Comparison of ENCODE assay signal across 2 cellular contexts in the genomic region with DNA sequence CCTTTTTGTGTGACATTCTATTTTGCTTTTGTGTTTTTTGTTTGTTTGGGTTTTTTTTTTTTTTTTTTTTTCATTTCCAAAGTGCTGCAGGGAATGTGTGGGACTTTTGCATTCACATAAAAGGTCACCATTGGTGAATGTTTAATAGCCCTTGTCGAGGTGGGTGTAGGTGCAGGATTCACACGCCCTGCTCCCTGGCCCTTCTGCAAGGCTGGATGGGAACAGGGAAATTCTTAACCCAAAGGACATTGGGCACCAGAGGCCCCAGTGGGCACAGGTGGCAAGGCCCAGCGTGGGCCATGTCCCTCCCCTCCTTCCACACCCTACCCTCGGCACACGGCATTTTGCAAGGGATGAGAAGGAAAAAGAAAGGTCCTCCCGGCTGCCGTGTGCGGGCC.
TF ChIP-seq lines count a peak whose summit lies in the region.

No MANE protein-coding gene starts in this region.

TF ChIP-seq in A549, 52 proteins besides CTCF, POLR2A, EP300 and RAD21:
- TF ChIP-seq ESRRA (IDR thresholded peaks at IDR 0.05; ENCODE audit: borderline replicate concordance, low read length), result no peak
- TF ChIP-seq MYC (IDR thresholded peaks at IDR 0.05; ENCODE audit: borderline replicate concordance, low read length), result no peak
- no peak for TF ChIP-seq SREBF2 (IDR thresholded peaks at IDR 0.05)
- TF ChIP-seq FOSB (CRISPR knock-in tag; IDR thresholded peaks at IDR 0.05), result no peak
- no peak for TF ChIP-seq ZC3H11A (IDR thresholded peaks at IDR 0.05)
- TF ChIP-seq, protein P1, sequence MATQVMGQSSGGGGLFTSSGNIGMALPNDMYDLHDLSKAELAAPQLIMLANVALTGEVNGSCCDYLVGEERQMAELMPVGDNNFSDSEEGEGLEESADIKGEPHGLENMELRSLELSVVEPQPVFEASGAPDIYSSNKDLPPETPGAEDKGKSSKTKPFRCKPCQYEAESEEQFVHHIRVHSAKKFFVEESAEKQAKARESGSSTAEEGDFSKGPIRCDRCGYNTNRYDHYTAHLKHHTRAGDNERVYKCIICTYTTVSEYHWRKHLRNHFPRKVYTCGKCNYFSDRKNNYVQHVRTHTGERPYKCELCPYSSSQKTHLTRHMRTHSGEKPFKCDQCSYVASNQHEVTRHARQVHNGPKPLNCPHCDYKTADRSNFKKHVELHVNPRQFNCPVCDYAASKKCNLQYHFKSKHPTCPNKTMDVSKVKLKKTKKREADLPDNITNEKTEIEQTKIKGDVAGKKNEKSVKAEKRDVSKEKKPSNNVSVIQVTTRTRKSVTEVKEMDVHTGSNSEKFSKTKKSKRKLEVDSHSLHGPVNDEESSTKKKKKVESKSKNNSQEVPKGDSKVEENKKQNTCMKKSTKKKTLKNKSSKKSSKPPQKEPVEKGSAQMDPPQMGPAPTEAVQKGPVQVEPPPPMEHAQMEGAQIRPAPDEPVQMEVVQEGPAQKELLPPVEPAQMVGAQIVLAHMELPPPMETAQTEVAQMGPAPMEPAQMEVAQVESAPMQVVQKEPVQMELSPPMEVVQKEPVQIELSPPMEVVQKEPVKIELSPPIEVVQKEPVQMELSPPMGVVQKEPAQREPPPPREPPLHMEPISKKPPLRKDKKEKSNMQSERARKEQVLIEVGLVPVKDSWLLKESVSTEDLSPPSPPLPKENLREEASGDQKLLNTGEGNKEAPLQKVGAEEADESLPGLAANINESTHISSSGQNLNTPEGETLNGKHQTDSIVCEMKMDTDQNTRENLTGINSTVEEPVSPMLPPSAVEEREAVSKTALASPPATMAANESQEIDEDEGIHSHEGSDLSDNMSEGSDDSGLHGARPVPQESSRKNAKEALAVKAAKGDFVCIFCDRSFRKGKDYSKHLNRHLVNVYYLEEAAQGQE (IDR thresholded peaks at IDR 0.05), result no peak
- TF ChIP-seq POLR2AphosphoS2 (conservative IDR thresholded peaks at IDR 0.05; ENCODE audit: low read length), result no peak
- no peak for TF ChIP-seq MAZ (IDR thresholded peaks at IDR 0.05; ENCODE audit: borderline replicate concordance, low read depth, low read length)
- TF ChIP-seq, protein P2, sequence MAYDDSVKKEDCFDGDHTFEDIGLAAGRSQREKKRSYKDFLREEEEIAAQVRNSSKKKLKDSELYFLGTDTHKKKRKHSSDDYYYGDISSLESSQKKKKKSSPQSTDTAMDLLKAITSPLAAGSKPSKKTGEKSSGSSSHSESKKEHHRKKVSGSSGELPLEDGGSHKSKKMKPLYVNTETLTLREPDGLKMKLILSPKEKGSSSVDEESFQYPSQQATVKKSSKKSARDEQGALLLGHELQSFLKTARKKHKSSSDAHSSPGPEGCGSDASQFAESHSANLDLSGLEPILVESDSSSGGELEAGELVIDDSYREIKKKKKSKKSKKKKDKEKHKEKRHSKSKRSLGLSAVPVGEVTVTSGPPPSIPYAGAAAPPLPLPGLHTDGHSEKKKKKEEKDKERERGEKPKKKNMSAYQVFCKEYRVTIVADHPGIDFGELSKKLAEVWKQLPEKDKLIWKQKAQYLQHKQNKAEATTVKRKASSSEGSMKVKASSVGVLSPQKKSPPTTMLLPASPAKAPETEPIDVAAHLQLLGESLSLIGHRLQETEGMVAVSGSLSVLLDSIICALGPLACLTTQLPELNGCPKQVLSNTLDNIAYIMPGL (CRISPR knock-in tag; IDR thresholded peaks at IDR 0.05; ENCODE audit: borderline replicate concordance), result no peak
- no peak for TF ChIP-seq BHLHE40 (IDR thresholded peaks at IDR 0.05; ENCODE audit: low read depth, low read length)
- TF ChIP-seq EHF (CRISPR knock-in tag; IDR thresholded peaks at IDR 0.05), result no peak
- TF ChIP-seq CEBPB (IDR thresholded peaks at IDR 0.05), result no peak
- TF ChIP-seq, protein P3, sequence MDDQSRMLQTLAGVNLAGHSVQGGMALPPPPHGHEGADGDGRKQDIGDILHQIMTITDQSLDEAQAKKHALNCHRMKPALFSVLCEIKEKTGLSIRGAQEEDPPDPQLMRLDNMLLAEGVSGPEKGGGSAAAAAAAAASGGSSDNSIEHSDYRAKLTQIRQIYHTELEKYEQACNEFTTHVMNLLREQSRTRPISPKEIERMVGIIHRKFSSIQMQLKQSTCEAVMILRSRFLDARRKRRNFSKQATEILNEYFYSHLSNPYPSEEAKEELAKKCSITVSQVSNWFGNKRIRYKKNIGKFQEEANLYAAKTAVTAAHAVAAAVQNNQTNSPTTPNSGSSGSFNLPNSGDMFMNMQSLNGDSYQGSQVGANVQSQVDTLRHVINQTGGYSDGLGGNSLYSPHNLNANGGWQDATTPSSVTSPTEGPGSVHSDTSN (IDR thresholded peaks at IDR 0.05), result no peak
- TF ChIP-seq CBX2 (IDR thresholded peaks at IDR 0.05; ENCODE audit: borderline replicate concordance, low read depth), result no peak
- no peak for TF ChIP-seq FOSL2 (IDR thresholded peaks at IDR 0.05)
- no peak for TF ChIP-seq FOSL2 (CRISPR knock-in tag; IDR thresholded peaks at IDR 0.05)
- no peak for TF ChIP-seq MAFK (IDR thresholded peaks at IDR 0.05; ENCODE audit: partially characterized antibody)

TF ChIP-seq in K562, 482 proteins besides CTCF, POLR2A, EP300 and RAD21:
- TF ChIP-seq ZNF589 (CRISPR knock-in tag; IDR thresholded peaks at IDR 0.05; ENCODE audit: low read depth), result no peak
- TF ChIP-seq, protein P4, sequence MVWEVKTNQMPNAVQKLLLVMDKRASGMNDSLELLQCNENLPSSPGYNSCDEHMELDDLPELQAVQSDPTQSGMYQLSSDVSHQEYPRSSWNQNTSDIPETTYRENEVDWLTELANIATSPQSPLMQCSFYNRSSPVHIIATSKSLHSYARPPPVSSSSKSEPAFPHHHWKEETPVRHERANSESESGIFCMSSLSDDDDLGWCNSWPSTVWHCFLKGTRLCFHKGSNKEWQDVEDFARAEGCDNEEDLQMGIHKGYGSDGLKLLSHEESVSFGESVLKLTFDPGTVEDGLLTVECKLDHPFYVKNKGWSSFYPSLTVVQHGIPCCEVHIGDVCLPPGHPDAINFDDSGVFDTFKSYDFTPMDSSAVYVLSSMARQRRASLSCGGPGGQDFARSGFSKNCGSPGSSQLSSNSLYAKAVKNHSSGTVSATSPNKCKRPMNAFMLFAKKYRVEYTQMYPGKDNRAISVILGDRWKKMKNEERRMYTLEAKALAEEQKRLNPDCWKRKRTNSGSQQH (CRISPR knock-in tag; IDR thresholded peaks at IDR 0.05), result no peak
- TF ChIP-seq, protein P5, sequence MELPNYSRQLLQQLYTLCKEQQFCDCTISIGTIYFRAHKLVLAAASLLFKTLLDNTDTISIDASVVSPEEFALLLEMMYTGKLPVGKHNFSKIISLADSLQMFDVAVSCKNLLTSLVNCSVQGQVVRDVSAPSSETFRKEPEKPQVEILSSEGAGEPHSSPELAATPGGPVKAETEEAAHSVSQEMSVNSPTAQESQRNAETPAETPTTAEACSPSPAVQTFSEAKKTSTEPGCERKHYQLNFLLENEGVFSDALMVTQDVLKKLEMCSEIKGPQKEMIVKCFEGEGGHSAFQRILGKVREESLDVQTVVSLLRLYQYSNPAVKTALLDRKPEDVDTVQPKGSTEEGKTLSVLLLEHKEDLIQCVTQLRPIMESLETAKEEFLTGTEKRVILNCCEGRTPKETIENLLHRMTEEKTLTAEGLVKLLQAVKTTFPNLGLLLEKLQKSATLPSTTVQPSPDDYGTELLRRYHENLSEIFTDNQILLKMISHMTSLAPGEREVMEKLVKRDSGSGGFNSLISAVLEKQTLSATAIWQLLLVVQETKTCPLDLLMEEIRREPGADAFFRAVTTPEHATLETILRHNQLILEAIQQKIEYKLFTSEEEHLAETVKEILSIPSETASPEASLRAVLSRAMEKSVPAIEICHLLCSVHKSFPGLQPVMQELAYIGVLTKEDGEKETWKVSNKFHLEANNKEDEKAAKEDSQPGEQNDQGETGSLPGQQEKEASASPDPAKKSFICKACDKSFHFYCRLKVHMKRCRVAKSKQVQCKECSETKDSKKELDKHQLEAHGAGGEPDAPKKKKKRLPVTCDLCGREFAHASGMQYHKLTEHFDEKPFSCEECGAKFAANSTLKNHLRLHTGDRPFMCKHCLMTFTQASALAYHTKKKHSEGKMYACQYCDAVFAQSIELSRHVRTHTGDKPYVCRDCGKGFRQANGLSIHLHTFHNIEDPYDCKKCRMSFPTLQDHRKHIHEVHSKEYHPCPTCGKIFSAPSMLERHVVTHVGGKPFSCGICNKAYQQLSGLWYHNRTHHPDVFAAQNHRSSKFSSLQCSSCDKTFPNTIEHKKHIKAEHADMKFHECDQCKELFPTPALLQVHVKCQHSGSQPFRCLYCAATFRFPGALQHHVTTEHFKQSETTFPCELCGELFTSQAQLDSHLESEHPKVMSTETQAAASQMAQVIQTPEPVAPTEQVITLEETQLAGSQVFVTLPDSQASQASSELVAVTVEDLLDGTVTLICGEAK (IDR thresholded peaks at IDR 0.05), result no peak
- TF ChIP-seq, protein P5 (CRISPR knock-in tag; IDR thresholded peaks at IDR 0.05), result no peak
- TF ChIP-seq ERF (CRISPR knock-in tag; IDR thresholded peaks at IDR 0.05), result no peak
- TF ChIP-seq YY1 (IDR thresholded peaks at IDR 0.05; ENCODE audit: borderline replicate concordance in 1 of 3, control insufficient read depth in 1 of 3, extremely low read depth in 1 of 3, insufficient read depth in 3 of 3, insufficient read length in 1 of 3, insufficient replicate concordance in 2 of 3, low read depth in 1 of 3, low read length in 2 of 3), result no peak
- TF ChIP-seq HDAC1 (IDR thresholded peaks at IDR 0.05), result no peak
- no peak for TF ChIP-seq KLF6 (CRISPR knock-in tag; IDR thresholded peaks at IDR 0.05; ENCODE audit: borderline replicate concordance)
- TF ChIP-seq ELF1 (tag; IDR thresholded peaks at IDR 0.05), result no peak
- no peak for TF ChIP-seq LEF1 (IDR thresholded peaks at IDR 0.05)
- TF ChIP-seq HDAC2 (IDR thresholded peaks at IDR 0.05), result no peak
- no peak for TF ChIP-seq RBM22 (IDR thresholded peaks at IDR 0.05; ENCODE audit: low read depth, low read length, poor library complexity, severe bottlenecking)
- TF ChIP-seq, protein P6, sequence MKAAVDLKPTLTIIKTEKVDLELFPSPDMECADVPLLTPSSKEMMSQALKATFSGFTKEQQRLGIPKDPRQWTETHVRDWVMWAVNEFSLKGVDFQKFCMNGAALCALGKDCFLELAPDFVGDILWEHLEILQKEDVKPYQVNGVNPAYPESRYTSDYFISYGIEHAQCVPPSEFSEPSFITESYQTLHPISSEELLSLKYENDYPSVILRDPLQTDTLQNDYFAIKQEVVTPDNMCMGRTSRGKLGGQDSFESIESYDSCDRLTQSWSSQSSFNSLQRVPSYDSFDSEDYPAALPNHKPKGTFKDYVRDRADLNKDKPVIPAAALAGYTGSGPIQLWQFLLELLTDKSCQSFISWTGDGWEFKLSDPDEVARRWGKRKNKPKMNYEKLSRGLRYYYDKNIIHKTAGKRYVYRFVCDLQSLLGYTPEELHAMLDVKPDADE (conservative IDR thresholded peaks at IDR 0.05; ENCODE audit: control insufficient read depth, low read depth, low read length), result no peak
- TF ChIP-seq RBM39 (optimal IDR thresholded peaks at IDR 0.05; ENCODE audit: low read depth, low read length), result no peak
- TF ChIP-seq, protein P7, sequence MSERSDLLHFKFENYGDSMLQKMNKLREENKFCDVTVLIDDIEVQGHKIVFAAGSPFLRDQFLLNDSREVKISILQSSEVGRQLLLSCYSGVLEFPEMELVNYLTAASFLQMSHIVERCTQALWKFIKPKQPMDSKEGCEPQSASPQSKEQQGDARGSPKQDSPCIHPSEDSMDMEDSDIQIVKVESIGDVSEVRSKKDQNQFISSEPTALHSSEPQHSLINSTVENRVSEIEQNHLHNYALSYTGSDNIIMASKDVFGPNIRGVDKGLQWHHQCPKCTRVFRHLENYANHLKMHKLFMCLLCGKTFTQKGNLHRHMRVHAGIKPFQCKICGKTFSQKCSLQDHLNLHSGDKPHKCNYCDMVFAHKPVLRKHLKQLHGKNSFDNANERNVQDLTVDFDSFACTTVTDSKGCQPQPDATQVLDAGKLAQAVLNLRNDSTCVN (CRISPR knock-in tag; IDR thresholded peaks at IDR 0.05), result no peak
- no peak for TF ChIP-seq ESRRB (CRISPR knock-in tag; IDR thresholded peaks at IDR 0.05; ENCODE audit: borderline replicate concordance)
- no peak for TF ChIP-seq L3MBTL2 (IDR thresholded peaks at IDR 0.05)
TF ChIP-seq in K562: peak in this region for 0.
